ENCODE assay signal across 1 cellular context in the genomic region with DNA sequence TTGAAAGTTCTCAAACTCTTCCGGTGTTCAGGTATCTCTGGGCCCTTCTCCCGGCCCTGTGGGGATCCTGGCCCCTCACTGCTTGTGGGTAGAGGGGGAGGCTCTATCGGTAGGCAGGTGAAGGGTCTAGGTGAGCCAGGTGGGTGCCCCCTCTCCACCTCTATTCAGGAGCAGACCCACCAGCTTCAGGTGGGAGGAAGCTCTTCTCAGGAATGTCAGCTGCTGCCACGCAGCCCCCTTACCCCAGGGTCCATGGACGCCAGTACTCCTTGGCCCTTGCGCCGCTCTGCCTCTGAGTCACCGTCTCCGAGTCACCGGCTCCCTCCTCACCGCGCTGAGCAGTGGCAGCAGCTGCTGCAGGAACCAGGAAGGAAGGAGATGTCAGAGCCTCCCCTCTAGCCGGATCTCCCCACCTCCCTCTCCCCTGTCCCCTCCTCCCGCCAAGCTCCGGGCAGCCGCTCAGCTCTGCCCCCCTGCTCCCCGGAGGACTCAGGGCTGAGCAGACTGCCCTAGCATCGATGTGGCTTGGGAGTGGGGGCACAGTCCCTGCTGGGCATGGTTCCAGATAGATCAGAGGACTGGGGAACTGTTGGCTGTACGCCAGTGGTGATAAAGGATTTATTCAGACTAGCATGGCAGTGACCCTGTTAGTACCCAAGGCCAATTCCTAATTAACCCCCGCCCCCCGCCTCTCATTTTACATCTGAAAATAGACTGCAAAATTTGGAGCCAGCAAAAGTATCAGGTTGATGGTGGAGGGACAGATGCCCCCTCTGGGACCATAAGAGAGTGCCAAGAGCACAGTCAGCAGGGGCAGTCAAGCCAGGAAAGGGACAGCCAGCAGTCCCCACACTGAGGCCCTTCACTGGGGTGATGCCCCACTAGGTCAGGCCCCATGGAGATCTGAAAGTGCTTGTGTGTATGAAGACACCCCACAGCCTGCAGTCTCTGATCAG.
TF ChIP-seq lines count a peak whose summit lies in the region.

A gene with protein sequence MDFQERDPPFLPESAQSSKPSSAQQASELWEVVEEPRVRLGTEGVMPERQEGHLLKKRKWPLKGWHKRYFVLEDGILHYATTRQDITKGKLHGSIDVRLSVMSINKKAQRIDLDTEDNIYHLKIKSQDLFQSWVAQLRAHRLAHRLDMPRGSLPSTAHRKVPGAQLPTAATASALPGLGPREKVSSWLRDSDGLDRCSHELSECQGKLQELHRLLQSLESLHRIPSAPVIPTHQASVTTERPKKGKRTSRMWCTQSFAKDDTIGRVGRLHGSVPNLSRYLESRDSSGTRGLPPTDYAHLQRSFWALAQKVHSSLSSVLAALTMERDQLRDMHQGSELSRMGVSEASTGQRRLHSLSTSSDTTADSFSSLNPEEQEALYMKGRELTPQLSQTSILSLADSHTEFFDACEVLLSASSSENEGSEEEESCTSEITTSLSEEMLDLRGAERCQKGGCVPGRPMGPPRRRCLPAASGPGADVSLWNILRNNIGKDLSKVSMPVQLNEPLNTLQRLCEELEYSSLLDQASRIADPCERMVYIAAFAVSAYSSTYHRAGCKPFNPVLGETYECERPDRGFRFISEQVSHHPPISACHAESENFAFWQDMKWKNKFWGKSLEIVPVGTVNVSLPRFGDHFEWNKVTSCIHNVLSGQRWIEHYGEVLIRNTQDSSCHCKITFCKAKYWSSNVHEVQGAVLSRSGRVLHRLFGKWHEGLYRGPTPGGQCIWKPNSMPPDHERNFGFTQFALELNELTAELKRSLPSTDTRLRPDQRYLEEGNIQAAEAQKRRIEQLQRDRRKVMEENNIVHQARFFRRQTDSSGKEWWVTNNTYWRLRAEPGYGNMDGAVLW (minus strand): TSS at position 371 of the 956 bp plus-strand sequence. CDS start 1,516 bp downstream, outside the sequence.

TF ChIP-seq in K562, 482 proteins besides CTCF, POLR2A, EP300 and RAD21 (continued from another document and continues in another):
- no peak for TF ChIP-seq ZFP91 (CRISPR knock-in tag; IDR thresholded peaks at IDR 0.05)
- peak; percentile 77 for TF ChIP-seq DPF2 (IDR thresholded peaks at IDR 0.05)
- TF ChIP-seq SIRT6 (IDR thresholded peaks at IDR 0.05; ENCODE audit: low read depth, low read length), result no peak
- TF ChIP-seq TFAP4 (CRISPR knock-in tag; IDR thresholded peaks at IDR 0.05; ENCODE audit: borderline replicate concordance), result peak; percentile 97
- TF ChIP-seq ARID1B (IDR thresholded peaks at IDR 0.05), result peak; percentile 57
- TF ChIP-seq ZNF224 (CRISPR knock-in tag; IDR thresholded peaks at IDR 0.05), result no peak
- TF ChIP-seq SMAD4 (CRISPR knock-in tag; conservative IDR thresholded peaks at IDR 0.05), result no peak
- no peak for TF ChIP-seq ARID3A (IDR thresholded peaks at IDR 0.05; ENCODE audit: borderline replicate concordance, low read depth, low read length)
- no peak for TF ChIP-seq NR2C1 (IDR thresholded peaks at IDR 0.05)
- no peak for TF ChIP-seq NR2C1 (tag; IDR thresholded peaks at IDR 0.05)
- TF ChIP-seq SP2 (IDR thresholded peaks at IDR 0.05; ENCODE audit: extremely low read depth, low read depth, low read length, poor library complexity, severe bottlenecking), result peak; percentile 80
- no peak for TF ChIP-seq LCOR (CRISPR knock-in tag; IDR thresholded peaks at IDR 0.05)
- TF ChIP-seq ZNF311 (CRISPR knock-in tag; IDR thresholded peaks at IDR 0.05), result no peak
- peak; percentile 25; the same call in 1 of the 2 replicates for TF ChIP-seq MXI1 (IDR thresholded peaks at IDR 0.05; ENCODE audit: low read depth, low read length)
- peak; percentile 82 to 96; a peak in 3 of 4 replicates for TF ChIP-seq SIN3A (IDR thresholded peaks at IDR 0.05; ENCODE audit: borderline replicate concordance in 2 of 2, control insufficient read depth in 1 of 2, low read depth in 2 of 2, low read length in 2 of 2)
- TF ChIP-seq CHAMP1 (IDR thresholded peaks at IDR 0.05), result no peak
- TF ChIP-seq NR2C2 (CRISPR knock-in tag; IDR thresholded peaks at IDR 0.05), result no peak
- peak; percentile 39; the same call in 1 of the 2 replicates for TF ChIP-seq NR2C2 (tag; IDR thresholded peaks at IDR 0.05)
- TF ChIP-seq CEBPB (tag; IDR thresholded peaks at IDR 0.05), result no peak
- TF ChIP-seq CBX5 (IDR thresholded peaks at IDR 0.05; ENCODE audit: borderline replicate concordance, low read depth), result no peak
- 0 out of 2 replicates have a peak, but pooled peaks have one; percentile 10 for TF ChIP-seq DIDO1 (tag; IDR thresholded peaks at IDR 0.05; ENCODE audit: low read depth)
- no peak for TF ChIP-seq ZNF589 (CRISPR knock-in tag; IDR thresholded peaks at IDR 0.05; ENCODE audit: low read depth)
- no peak for TF ChIP-seq ZNF197 (CRISPR knock-in tag; IDR thresholded peaks at IDR 0.05; ENCODE audit: low read depth)
- TF ChIP-seq, protein P1, sequence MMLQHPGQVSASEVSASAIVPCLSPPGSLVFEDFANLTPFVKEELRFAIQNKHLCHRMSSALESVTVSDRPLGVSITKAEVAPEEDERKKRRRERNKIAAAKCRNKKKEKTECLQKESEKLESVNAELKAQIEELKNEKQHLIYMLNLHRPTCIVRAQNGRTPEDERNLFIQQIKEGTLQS (IDR thresholded peaks at IDR 0.05), result peak; percentile 88
- TF ChIP-seq, protein P1 (CRISPR knock-in tag; conservative IDR thresholded peaks at IDR 0.05), result no peak
- 0 out of 4 replicates have a peak, but pooled peaks of 1 of the 2 experiments have one; percentile 41 for TF ChIP-seq TEAD1 (CRISPR knock-in tag; IDR thresholded peaks at IDR 0.05)
- TF ChIP-seq ZEB2 (IDR thresholded peaks at IDR 0.05), result peak; percentile 47; the same call in 1 of the 2 replicates
- TF ChIP-seq GATAD2B (IDR thresholded peaks at IDR 0.05; ENCODE audit: borderline replicate concordance), result no peak
- TF ChIP-seq, protein P2, sequence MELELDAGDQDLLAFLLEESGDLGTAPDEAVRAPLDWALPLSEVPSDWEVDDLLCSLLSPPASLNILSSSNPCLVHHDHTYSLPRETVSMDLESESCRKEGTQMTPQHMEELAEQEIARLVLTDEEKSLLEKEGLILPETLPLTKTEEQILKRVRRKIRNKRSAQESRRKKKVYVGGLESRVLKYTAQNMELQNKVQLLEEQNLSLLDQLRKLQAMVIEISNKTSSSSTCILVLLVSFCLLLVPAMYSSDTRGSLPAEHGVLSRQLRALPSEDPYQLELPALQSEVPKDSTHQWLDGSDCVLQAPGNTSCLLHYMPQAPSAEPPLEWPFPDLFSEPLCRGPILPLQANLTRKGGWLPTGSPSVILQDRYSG (tag; conservative IDR thresholded peaks at IDR 0.05; ENCODE audit: low read depth), result no peak
- TF ChIP-seq RBFOX2 (IDR thresholded peaks at IDR 0.05; ENCODE audit: low read depth, low read length), result peak; percentile 79
- no peak for TF ChIP-seq ZBTB2 (IDR thresholded peaks at IDR 0.05)
- TF ChIP-seq, protein P3, sequence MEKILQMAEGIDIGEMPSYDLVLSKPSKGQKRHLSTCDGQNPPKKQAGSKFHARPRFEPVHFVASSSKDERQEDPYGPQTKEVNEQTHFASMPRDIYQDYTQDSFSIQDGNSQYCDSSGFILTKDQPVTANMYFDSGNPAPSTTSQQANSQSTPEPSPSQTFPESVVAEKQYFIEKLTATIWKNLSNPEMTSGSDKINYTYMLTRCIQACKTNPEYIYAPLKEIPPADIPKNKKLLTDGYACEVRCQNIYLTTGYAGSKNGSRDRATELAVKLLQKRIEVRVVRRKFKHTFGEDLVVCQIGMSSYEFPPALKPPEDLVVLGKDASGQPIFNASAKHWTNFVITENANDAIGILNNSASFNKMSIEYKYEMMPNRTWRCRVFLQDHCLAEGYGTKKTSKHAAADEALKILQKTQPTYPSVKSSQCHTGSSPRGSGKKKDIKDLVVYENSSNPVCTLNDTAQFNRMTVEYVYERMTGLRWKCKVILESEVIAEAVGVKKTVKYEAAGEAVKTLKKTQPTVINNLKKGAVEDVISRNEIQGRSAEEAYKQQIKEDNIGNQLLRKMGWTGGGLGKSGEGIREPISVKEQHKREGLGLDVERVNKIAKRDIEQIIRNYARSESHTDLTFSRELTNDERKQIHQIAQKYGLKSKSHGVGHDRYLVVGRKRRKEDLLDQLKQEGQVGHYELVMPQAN (IDR thresholded peaks at IDR 0.05; ENCODE audit: borderline replicate concordance), result peak; percentile 85
- no peak for TF ChIP-seq ATF1 (CRISPR knock-in tag; IDR thresholded peaks at IDR 0.05)
- peak; percentile 28; the same call in 1 of the 2 replicates for TF ChIP-seq ATF1 (tag; IDR thresholded peaks at IDR 0.05)
- TF ChIP-seq TAF1 (IDR thresholded peaks at IDR 0.05; ENCODE audit: control insufficient read depth, extremely low read depth, insufficient read depth, low read length, severe bottlenecking), result peak; percentile 82
- TF ChIP-seq, protein P4, sequence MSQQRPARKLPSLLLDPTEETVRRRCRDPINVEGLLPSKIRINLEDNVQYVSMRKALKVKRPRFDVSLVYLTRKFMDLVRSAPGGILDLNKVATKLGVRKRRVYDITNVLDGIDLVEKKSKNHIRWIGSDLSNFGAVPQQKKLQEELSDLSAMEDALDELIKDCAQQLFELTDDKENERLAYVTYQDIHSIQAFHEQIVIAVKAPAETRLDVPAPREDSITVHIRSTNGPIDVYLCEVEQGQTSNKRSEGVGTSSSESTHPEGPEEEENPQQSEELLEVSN (IDR thresholded peaks at IDR 0.05; ENCODE audit: borderline replicate concordance in 1 of 2, extremely low read depth in 1 of 2, insufficient read depth in 1 of 2, insufficient read length in 1 of 2, low read depth in 1 of 2, low read length in 1 of 2, poor library complexity in 1 of 2, severe bottlenecking in 1 of 2), result no peak
- TF ChIP-seq SP1 (CRISPR knock-in tag; IDR thresholded peaks at IDR 0.05), result peak; percentile 36; the same call in 1 of the 2 replicates
- no peak for TF ChIP-seq ELF4 (CRISPR knock-in tag; IDR thresholded peaks at IDR 0.05)
- TF ChIP-seq NFATC3 (IDR thresholded peaks at IDR 0.05), result no peak
- no peak for TF ChIP-seq NR4A1 (CRISPR knock-in tag; IDR thresholded peaks at IDR 0.05)
- TF ChIP-seq NR4A1 (tag; IDR thresholded peaks at IDR 0.05), result no peak
- TF ChIP-seq MYC (IDR thresholded peaks at IDR 0.05; ENCODE audit: low read depth, low read length), result peak; percentile 34; the same call in 1 of the 2 replicates
- TF ChIP-seq MYC (CRISPR knock-in tag; IDR thresholded peaks at IDR 0.05; ENCODE audit: borderline replicate concordance, low read depth), result no peak
- TF ChIP-seq MAZ (CRISPR knock-in tag; conservative IDR thresholded peaks at IDR 0.05 in 1 of 2, IDR thresholded peaks at IDR 0.05 in 1 of 2), result peak; percentile 89 to 90
